7 cellular contexts compared by ENCODE assay signal in genomic region chr11:128726464-128727139, GRCh38. TPM values are rescaled to one million over a fixed set of nuclear protein-coding genes. Genes with fewer than 3 reads are reported as not detected.
A peak's percentile ranks its signal among the peaks of the same experiment; 100 is the strongest.
DNase-seq lines count a peak whose midpoint lies in the region; ATAC-seq and TF ChIP-seq lines count a peak whose summit lies in the region.

No MANE protein-coding gene starts in this region.

- peak overlapping the region in 6 of 10 donors; percentile 12 to 88 (median 54) for H3K27ac ChIP-seq in heart right ventricle
- H3K27ac ChIP-seq in RWPE1 = no peak overlapping the region

- TF ChIP-seq CTCF in heart right ventricle (IDR thresholded peaks at IDR 0.05) (no peak), RWPE1 (conservative IDR thresholded peaks at IDR 0.05; ENCODE audit: low read depth) (no peak)

- H3K4me3 ChIP-seq in heart right ventricle = peak overlapping the region in 1 of 10 donors; percentile 20

- no peaks in the 10 kb centered on the region for H3K27me3 ChIP-seq in heart right ventricle

- CTCF ChIA-PET in RWPE1 (lab: Yijun Ruan, JAX) = interaction anchor here (0.5 kb wide), 1 partner anchor 1732 kb away, joined by 3 read pairs; no protein-coding TSS in a partner anchor

- H3K9me3 ChIP-seq in heart right ventricle = no peaks in the 10 kb centered on the region

- POLR2A ChIA-PET in RWPE1 (lab: Yijun Ruan, JAX; ENCODE audit: low non-redundant PET) = no interaction called here

- peaks cover 14 to 100% (median 91%) of the 10 kb centered on the region in 9 donors for H3K4me1 ChIP-seq in heart right ventricle

- DNase-seq in SKM-1 (lab: John Stamatoyannopoulos, UW; ENCODE audit: unreplicated experiment) (peak; percentile 93), heart right ventricle (peak in 1 of 2 donors; percentile 44), H4 (ENCODE audit: low spot score) (no peak), RWPE1 (ENCODE audit: low spot score) (no peak), NCI-H1417 treated with DMSO at 0.1 percent for 48 hours (lab: John Stamatoyannopoulos, UW) (no peak)

- H3K36me3 ChIP-seq in heart right ventricle = peaks cover 0 to 8% (median 0%) of the 10 kb centered on the region in 9 donors

- intact Hi-C loops in heart right ventricle (cut with DNase I) = loop anchor here in 2 of 10 donors (5.0 kb wide), 1 partner anchor 34 kb away; the partner anchor contains the start of gene FLI1 (in 2 of the 2)

- ATAC-seq in GM19035 (IDR thresholded peaks at IDR 0.05; ENCODE audit: unreplicated experiment) (peak; percentile 45), HG02938 (IDR thresholded peaks at IDR 0.05; ENCODE audit: unreplicated experiment) (peak; percentile 46), heart right ventricle (peak in 7 of 8 donors; percentile 48 to 73 (median 55))

- 68 to 78% methylated on average over 8 of the region's 8 CpGs for WGBS in heart right ventricle, 2 donors

RNA-seq across cellular contexts. Expression of gene FLI1, which starts 32.7 kb away (rescaled TPM):
- 10 to 100 TPM; 11.7 to 33.3 (median 17.2) TPM for total RNA-seq in heart right ventricle
- 10 to 100 TPM; 11.4 to 12.1 TPM for polyA plus RNA-seq in heart right ventricle
- total RNA-seq in H4 (2014; rRNA removed; shearing (Covaris generic)) = 4.6 and 4.9 TPM in 2 replicates
